1 cellular context compared by ENCODE assay signal in genomic region chr1:183891158-183891557, GRCh38.
TF ChIP-seq lines count a peak whose summit lies in the region.

No MANE protein-coding gene starts in this region.

TF ChIP-seq in GM12878, 131 proteins besides CTCF, POLR2A, EP300 and RAD21 (continued from another document):
- TF ChIP-seq SKIL (IDR thresholded peaks at IDR 0.05; ENCODE audit: low read depth, poor library complexity, severe bottlenecking) (no peak), RUNX3 (IDR thresholded peaks at IDR 0.05; ENCODE audit: low read length) (peak; percentile 69), MEF2A (IDR thresholded peaks at IDR 0.05; ENCODE audit: insufficient read depth, low read depth, low read length) (no peak), CEBPB (IDR thresholded peaks at IDR 0.05; ENCODE audit: borderline replicate concordance in 1 of 2, low read depth in 2 of 2, low read length in 2 of 2) (no peak), EED (IDR thresholded peaks at IDR 0.05; ENCODE audit: low read depth) (no peak), ZNF24 (IDR thresholded peaks at IDR 0.05) (no peak), ZNF217 (IDR thresholded peaks at IDR 0.05) (no peak), BCLAF1 (IDR thresholded peaks at IDR 0.05) (no peak), SUPT20H (IDR thresholded peaks at IDR 0.05; ENCODE audit: borderline replicate concordance, control insufficient read depth, low read depth, low read length) (no peak), NKRF (conservative IDR thresholded peaks at IDR 0.05) (no peak)
- TF ChIP-seq, protein P1, sequence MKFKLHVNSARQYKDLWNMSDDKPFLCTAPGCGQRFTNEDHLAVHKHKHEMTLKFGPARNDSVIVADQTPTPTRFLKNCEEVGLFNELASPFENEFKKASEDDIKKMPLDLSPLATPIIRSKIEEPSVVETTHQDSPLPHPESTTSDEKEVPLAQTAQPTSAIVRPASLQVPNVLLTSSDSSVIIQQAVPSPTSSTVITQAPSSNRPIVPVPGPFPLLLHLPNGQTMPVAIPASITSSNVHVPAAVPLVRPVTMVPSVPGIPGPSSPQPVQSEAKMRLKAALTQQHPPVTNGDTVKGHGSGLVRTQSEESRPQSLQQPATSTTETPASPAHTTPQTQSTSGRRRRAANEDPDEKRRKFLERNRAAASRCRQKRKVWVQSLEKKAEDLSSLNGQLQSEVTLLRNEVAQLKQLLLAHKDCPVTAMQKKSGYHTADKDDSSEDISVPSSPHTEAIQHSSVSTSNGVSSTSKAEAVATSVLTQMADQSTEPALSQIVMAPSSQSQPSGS (IDR thresholded peaks at IDR 0.05; ENCODE audit: low read length): peak; percentile 16; the same call in 1 of the 2 replicates
